1 cellular context compared by ENCODE assay signal in the genomic region with DNA sequence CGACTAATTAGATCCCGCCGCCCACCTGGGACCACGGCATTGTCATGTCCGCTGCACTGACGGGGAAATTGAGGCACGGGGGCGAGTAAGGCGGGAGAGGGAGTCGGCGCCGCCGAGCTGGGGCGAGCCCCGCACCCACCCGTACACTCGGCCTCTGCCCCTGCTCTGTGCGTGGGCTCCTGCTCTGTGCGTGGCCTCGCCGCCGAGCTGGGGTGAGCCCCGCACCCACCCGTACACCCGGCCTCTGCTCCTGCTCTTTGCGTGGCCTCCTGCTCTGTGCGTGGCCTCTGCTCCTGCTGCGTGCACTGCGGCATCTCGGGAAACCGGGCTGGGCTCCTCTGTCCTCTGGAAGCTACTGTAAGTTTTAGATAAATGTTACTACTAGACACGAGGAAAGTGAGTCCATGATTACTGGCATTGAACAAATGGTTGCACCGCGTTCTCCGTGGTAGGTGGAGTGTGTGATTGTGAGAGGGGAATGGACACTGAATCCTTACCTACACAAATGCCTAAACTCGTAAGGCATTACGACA.
TF ChIP-seq lines count a peak whose summit lies in the region.

No MANE protein-coding gene starts in this region.

TF ChIP-seq in HepG2, 621 proteins besides CTCF, POLR2A, EP300 and RAD21 (continued from another document):
- TF ChIP-seq, protein P1, sequence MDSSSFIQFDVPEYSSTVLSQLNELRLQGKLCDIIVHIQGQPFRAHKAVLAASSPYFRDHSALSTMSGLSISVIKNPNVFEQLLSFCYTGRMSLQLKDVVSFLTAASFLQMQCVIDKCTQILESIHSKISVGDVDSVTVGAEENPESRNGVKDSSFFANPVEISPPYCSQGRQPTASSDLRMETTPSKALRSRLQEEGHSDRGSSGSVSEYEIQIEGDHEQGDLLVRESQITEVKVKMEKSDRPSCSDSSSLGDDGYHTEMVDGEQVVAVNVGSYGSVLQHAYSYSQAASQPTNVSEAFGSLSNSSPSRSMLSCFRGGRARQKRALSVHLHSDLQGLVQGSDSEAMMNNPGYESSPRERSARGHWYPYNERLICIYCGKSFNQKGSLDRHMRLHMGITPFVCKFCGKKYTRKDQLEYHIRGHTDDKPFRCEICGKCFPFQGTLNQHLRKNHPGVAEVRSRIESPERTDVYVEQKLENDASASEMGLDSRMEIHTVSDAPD (CRISPR knock-in tag; IDR thresholded peaks at IDR 0.05): no peak
- no peak for TF ChIP-seq ZNF605 (CRISPR knock-in tag; IDR thresholded peaks at IDR 0.05)
- TF ChIP-seq, protein P2, sequence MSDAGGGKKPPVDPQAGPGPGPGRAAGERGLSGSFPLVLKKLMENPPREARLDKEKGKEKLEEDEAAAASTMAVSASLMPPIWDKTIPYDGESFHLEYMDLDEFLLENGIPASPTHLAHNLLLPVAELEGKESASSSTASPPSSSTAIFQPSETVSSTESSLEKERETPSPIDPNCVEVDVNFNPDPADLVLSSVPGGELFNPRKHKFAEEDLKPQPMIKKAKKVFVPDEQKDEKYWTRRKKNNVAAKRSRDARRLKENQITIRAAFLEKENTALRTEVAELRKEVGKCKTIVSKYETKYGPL (CRISPR knock-in tag; IDR thresholded peaks at IDR 0.05): no peak
- TF ChIP-seq PHF5A (CRISPR knock-in tag; IDR thresholded peaks at IDR 0.05; ENCODE audit: low read depth, unreplicated experiment): no peak
- no peak for TF ChIP-seq ZNF883 (CRISPR knock-in tag; IDR thresholded peaks at IDR 0.05; ENCODE audit: not compliant biosample characterization)
- TF ChIP-seq ZBTB7A (CRISPR knock-in tag; IDR thresholded peaks at IDR 0.05): no peak
- TF ChIP-seq, protein P3, sequence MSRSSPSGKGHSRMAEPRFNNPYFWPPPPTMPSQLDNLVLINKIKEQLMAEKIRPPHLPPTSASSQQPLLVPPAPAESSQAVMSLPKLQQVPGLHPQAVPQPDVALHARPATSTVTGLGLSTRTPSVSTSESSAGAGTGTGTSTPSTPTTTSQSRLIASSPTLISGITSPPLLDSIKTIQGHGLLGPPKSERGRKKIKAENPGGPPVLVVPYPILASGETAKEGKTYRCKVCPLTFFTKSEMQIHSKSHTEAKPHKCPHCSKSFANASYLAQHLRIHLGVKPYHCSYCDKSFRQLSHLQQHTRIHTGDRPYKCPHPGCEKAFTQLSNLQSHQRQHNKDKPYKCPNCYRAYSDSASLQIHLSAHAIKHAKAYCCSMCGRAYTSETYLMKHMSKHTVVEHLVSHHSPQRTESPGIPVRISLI (CRISPR knock-in tag; IDR thresholded peaks at IDR 0.05; ENCODE audit: borderline replicate concordance): no peak
- no peak for TF ChIP-seq ZBTB1 (CRISPR knock-in tag; IDR thresholded peaks at IDR 0.05; ENCODE audit: borderline replicate concordance)
- TF ChIP-seq, protein P4, sequence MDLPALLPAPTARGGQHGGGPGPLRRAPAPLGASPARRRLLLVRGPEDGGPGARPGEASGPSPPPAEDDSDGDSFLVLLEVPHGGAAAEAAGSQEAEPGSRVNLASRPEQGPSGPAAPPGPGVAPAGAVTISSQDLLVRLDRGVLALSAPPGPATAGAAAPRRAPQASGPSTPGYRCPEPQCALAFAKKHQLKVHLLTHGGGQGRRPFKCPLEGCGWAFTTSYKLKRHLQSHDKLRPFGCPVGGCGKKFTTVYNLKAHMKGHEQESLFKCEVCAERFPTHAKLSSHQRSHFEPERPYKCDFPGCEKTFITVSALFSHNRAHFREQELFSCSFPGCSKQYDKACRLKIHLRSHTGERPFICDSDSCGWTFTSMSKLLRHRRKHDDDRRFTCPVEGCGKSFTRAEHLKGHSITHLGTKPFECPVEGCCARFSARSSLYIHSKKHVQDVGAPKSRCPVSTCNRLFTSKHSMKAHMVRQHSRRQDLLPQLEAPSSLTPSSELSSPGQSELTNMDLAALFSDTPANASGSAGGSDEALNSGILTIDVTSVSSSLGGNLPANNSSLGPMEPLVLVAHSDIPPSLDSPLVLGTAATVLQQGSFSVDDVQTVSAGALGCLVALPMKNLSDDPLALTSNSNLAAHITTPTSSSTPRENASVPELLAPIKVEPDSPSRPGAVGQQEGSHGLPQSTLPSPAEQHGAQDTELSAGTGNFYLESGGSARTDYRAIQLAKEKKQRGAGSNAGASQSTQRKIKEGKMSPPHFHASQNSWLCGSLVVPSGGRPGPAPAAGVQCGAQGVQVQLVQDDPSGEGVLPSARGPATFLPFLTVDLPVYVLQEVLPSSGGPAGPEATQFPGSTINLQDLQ (CRISPR knock-in tag; IDR thresholded peaks at IDR 0.05): no peak
- no peak for TF ChIP-seq NRL (CRISPR knock-in tag; IDR thresholded peaks at IDR 0.05; ENCODE audit: borderline replicate concordance)
- TF ChIP-seq, protein P5, sequence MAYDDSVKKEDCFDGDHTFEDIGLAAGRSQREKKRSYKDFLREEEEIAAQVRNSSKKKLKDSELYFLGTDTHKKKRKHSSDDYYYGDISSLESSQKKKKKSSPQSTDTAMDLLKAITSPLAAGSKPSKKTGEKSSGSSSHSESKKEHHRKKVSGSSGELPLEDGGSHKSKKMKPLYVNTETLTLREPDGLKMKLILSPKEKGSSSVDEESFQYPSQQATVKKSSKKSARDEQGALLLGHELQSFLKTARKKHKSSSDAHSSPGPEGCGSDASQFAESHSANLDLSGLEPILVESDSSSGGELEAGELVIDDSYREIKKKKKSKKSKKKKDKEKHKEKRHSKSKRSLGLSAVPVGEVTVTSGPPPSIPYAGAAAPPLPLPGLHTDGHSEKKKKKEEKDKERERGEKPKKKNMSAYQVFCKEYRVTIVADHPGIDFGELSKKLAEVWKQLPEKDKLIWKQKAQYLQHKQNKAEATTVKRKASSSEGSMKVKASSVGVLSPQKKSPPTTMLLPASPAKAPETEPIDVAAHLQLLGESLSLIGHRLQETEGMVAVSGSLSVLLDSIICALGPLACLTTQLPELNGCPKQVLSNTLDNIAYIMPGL (CRISPR knock-in tag; IDR thresholded peaks at IDR 0.05; ENCODE audit: borderline replicate concordance in 1 of 2, low read depth in 1 of 2): no peak
- no peak for TF ChIP-seq MIXL1 (CRISPR knock-in tag; IDR thresholded peaks at IDR 0.05)
- TF ChIP-seq HDAC1 (CRISPR knock-in tag; IDR thresholded peaks at IDR 0.05): no peak
- TF ChIP-seq, protein P6, sequence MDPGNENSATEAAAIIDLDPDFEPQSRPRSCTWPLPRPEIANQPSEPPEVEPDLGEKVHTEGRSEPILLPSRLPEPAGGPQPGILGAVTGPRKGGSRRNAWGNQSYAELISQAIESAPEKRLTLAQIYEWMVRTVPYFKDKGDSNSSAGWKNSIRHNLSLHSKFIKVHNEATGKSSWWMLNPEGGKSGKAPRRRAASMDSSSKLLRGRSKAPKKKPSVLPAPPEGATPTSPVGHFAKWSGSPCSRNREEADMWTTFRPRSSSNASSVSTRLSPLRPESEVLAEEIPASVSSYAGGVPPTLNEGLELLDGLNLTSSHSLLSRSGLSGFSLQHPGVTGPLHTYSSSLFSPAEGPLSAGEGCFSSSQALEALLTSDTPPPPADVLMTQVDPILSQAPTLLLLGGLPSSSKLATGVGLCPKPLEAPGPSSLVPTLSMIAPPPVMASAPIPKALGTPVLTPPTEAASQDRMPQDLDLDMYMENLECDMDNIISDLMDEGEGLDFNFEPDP (CRISPR knock-in tag; conservative IDR thresholded peaks at IDR 0.05): no peak
- no peak for TF ChIP-seq KLF11 (CRISPR knock-in tag; IDR thresholded peaks at IDR 0.05)
- TF ChIP-seq ZNF777 (CRISPR knock-in tag; IDR thresholded peaks at IDR 0.05): no peak
TF ChIP-seq in HepG2: peak in this region for 0.
